17 cellular contexts compared by ENCODE assay signal in the genomic region with DNA sequence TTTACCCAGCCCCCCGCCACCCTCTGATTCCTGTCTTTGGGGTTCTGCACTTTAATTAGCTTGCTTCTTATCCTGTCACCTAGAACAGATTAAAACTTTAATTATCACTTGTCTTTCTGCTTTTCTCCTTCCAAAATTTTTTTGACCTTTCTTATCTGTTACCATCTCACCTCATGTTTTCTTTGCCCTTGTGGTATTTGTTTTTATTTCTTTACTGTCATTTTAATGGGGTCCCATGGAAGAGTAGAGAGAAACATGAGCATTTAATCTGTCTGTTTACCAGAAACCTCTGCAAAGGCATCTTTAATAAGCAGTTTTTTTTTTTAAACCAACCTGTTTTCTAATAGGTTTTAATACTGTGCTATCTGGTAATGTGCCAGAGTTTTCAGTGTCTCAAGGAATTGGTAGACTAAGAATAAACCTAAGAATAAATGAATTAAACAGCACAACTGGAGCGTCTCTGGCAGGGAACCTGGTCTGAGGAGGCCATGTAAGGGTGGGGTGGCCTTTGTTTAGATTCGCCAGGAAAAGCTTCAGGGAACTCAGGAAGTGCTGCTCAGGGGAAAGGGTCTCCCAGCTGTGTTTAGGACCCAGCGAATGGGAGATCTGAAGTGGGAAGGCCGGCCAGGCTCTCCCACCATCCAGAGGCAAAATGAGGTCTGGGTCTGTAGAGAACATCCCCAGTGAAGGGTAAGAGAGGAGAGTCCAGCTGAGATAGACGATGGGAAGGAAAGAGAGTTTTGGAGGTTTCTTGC.
DNase-seq lines count a peak whose midpoint lies in the region; ATAC-seq and TF ChIP-seq lines count a peak whose summit lies in the region.
"Had no signal": no experiment of that assay in that cellular context is flagged by ENCODE, and none has a peak within 500 bp of the region (broad histone marks: within the 10 kb centered on the region; RNA-seq: fewer than 3 reads in every experiment).

No MANE protein-coding gene starts in this region.

- H3K4me1 ChIP-seq in cardiac muscle cell (ENCODE audit: low read depth): peaks cover 57% of the 10 kb centered on the region
- H3K4me1 ChIP-seq in right cardiac atrium (ENCODE audit: control insufficient read depth, insufficient read depth, low read length): peaks cover 27% of the 10 kb centered on the region
- peaks cover 96% of the 10 kb centered on the region for H3K4me1 ChIP-seq in psoas muscle

- no peaks in the 10 kb centered on the region for H3K36me3 ChIP-seq in cardiac muscle cell
- no peaks in the 10 kb centered on the region for H3K36me3 ChIP-seq in psoas muscle (ENCODE audit: insufficient read depth in 1 of 2, low read depth in 1 of 2)

- TF ChIP-seq CTCF in cardiac muscle cell (IDR thresholded peaks at IDR 0.05; ENCODE audit: low read depth, low read length) (no peak), psoas muscle (IDR thresholded peaks at IDR 0.05) (no peak), GM13976 (IDR thresholded peaks at IDR 0.05; ENCODE audit: borderline replicate concordance, control extremely low read depth, extremely low read depth, insufficient read depth, missing control alignments) (no peak)

- intact Hi-C loops in Right ventricle myocardium inferior (cut with DNase I) (no loop called here), right cardiac atrium (cut with DNase I) (loop anchor here in 1 of 4 donors (10.0 kb wide), 1 partner anchor 62 kb away; no protein-coding TSS in a partner anchor), psoas muscle (cut with DNase I) (no loop called here)

- H3K4me3 ChIP-seq in cardiac muscle cell (no peak overlapping the region), right cardiac atrium (ENCODE audit: low read length) (no peak overlapping the region), psoas muscle (no peak overlapping the region)

- no peak for ATAC-seq in Right ventricle myocardium inferior
- no peak for ATAC-seq in T-cell (replicated peaks in 1 of 4)
- ATAC-seq in right cardiac atrium: peak; percentile 7 to 20
- ATAC-seq in psoas muscle: no peak
- no peak for ATAC-seq in GM18907 (IDR thresholded peaks at IDR 0.05; ENCODE audit: unreplicated experiment)
- ATAC-seq in left lobe of liver: no peak
- ATAC-seq: HCT116 had no signal

- POLR2A ChIA-PET in T-cell (lab: Charles Lee): interaction anchor here in 1 of 2 donors (0.5 to 0.7 kb wide), 2 partner anchors 182 to 474 kb away, joined by 3 read pairs; no protein-coding TSS in a partner anchor

- H3K27me3 ChIP-seq in cardiac muscle cell (no peaks in the 10 kb centered on the region), right cardiac atrium (ENCODE audit: control insufficient read depth, insufficient read depth) (no peaks in the 10 kb centered on the region), psoas muscle (ENCODE audit: insufficient read depth in 3 of 3, low read length in 2 of 3) (no peaks in the 10 kb centered on the region)

- peak overlapping the region; percentile 19 to 46 for H3K27ac Mint-ChIP-seq in T-cell

- H3K9me3 ChIP-seq in cardiac muscle cell (ENCODE audit: low read depth) (no peaks in the 10 kb centered on the region), right cardiac atrium (ENCODE audit: control insufficient read depth, low read length) (no peaks in the 10 kb centered on the region), psoas muscle (no peaks in the 10 kb centered on the region)

- peaks cover 95 to 98% (median 96%) of the 10 kb centered on the region in 3 donors for H3K4me1 Mint-ChIP-seq in T-cell

- CTCF ChIA-PET in T-cell (lab: Charles Lee): no interaction called here

- DNase-seq in cardiac muscle cell (ENCODE audit: low read depth in 1 of 2, low spot score in 1 of 2) (no peak), Right ventricle myocardium inferior (ENCODE audit: missing footprints) (no peak), T-cell (no peak), right cardiac atrium (no peak), psoas muscle (no peak), GM13976 (ENCODE audit: low spot score) (no peak), left lobe of liver (ENCODE audit: low spot score) (no peak)
- DNase-seq: activated CD4-positive, CD25-positive, alpha-beta regulatory T cell; DMS53; erythroblast; NCI-H1417 treated with DMSO at 0.1 percent for 48 hours; NCI-H2227 treated with DMSO at 0.1 percent for 48 hours; occipital lobe; OCI-M1 had no signal

- no peaks in the 10 kb centered on the region for H3K27me3 Mint-ChIP-seq in T-cell

- in situ Hi-C loops in GM13976 (cut with MboI; ENCODE audit: low sequenced_read_pairs, unreplicated experiment): no loop called here

- peaks cover 5% of the 10 kb centered on the region for H3K36me3 Mint-ChIP-seq in T-cell

- H3K9me3 Mint-ChIP-seq in T-cell: no peaks in the 10 kb centered on the region

- peak overlapping the region; percentile 79 for H3K27ac ChIP-seq in cardiac muscle cell
- H3K27ac ChIP-seq in right cardiac atrium (ENCODE audit: low read length): peak overlapping the region; percentile 33
- H3K27ac ChIP-seq in psoas muscle: peak overlapping the region; percentile 82
- H3K27ac ChIP-seq: KMS-11 had no signal

- WGBS in right cardiac atrium: 49% methylated on average over 6 of the region's 6 CpGs
- WGBS in psoas muscle, 3 donors: 39 to 43% (median 41%) methylated on average over 6 of the region's 6 CpGs

- peak overlapping the region in 1 of 3 donors; percentile 49 for H3K4me3 Mint-ChIP-seq in T-cell

Comparison
In these comparisons a context has a peak if more than half of its experiments do, and no peak if none do; other contexts are left out.
1. ATAC-seq: peak in right cardiac atrium (2 of 2); none in Right ventricle myocardium inferior (single experiment), T-cell (0 of 4), psoas muscle (0 of 4), GM18907 (single experiment) and left lobe of liver (single experiment).
2. Peak in every context shown above with its lines, with median percentiles within 50 percentile points of each other: H3K27ac ChIP-seq.